In the genomic region with DNA sequence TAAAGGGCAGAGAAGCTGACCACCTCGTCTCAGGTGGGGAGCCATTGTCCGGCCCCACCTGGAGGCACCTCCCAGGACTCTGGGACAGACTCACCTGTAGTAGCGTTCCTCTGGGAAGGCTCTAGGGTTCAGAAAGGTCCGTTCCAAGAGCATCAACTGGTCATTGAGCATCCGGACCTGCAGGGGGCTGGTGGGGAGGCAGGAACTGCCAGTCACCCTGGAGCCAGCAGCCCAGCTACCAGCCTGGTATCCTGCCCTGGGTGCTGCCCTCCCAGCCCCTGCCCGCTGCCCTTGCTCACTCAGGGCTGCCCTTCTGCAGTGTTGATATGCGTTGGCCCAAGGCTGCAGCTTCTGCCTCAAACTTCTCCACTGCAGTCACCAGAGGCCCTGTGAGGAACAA, we compare ENCODE assay signal across 29 cellular contexts. TPM values are rescaled to one million over a fixed set of nuclear protein-coding genes. Genes with fewer than 3 reads are reported as not detected.
"Had no signal": no experiment of that assay in that cellular context is flagged by ENCODE, and none has a peak within 500 bp of the region (broad histone marks: within the 10 kb centered on the region; RNA-seq: fewer than 3 reads in every experiment).

No MANE protein-coding gene starts in this region.

- H3K4me3 ChIP-seq: body of pancreas, breast epithelium, Peyer's patch had no signal

- H3K9me3 Mint-ChIP-seq: activated CD4-positive, alpha-beta T cell treated with anti-CD3 and anti-CD28 coated beads, Interleukin-2, amount 10 ng/mL, durations not matched to agents 7 days and 5 days; activated naive CD4-positive, alpha-beta T cell treated with anti-CD3 and anti-CD28 coated beads, Interleukin-2, amount 10 ng/mL, durations not matched to agents 7 days and 5 days; T-helper 2 cell treated with Interferon-gamma antibody and Interleukin-4, amounts not matched to agents 5 μg/mL and 100 μg/mL, for 36 hours had no signal

- H3K27ac ChIP-seq: body of pancreas, breast epithelium had no signal

- DNase-seq: activated CD4-positive, alpha-beta T cell treated with anti-CD3 and anti-CD28 coated beads for 36 hours; activated CD4-positive, alpha-beta T cell treated with anti-CD3 and anti-CD28 coated beads, Interleukin-2, amount 10 ng/mL, durations not matched to agents 7 days and 5 days; activated CD4-positive, alpha-beta T cell treated with anti-CD3 and anti-CD28 coated beads, Interleukin-2, amount 50 U/mL, for 48 hours; activated CD8-positive, alpha-beta memory T cell treated with anti-CD3 and anti-CD28 coated beads for 24 hours; activated CD8-positive, alpha-beta memory T cell treated with anti-CD3 and anti-CD28 coated beads, Interleukin-2, amount 10 ng/mL, durations not matched to agents 7 days and 5 days; activated CD8-positive, alpha-beta memory T cell treated with anti-CD3 and anti-CD28 coated beads, Interleukin-2, amount 50 U/mL, for 48 hours; activated effector memory CD4-positive, alpha-beta T cell treated with Interleukin-2 at 50 U/mL for 16 hours; activated naive CD4-positive, alpha-beta T cell treated with anti-CD3 and anti-CD28 coated beads, Interleukin-2, amount 10 ng/mL, durations not matched to agents 7 days and 5 days; activated T-cell treated with anti-CD3 and anti-CD28 coated beads, Interleukin-2, amount 50 U/mL, for 48 hours; body of pancreas; Kasumi-1; KG1; MM.1S; MV-4-11; NCI-H1092; NCI-H1436 treated with DMSO at 0.1 percent for 48 hours; NCI-H1694 treated with DMSO at 0.1 percent for 48 hours; NCI-H2029; NCI-H345; NCI-H524 treated with DMSO at 0.1 percent for 48 hours; Peyer's patch; Right ventricle myocardium superior; RPMI8226; SW 1271 had no signal

- H3K27ac Mint-ChIP-seq: activated naive CD8-positive, alpha-beta T cell; T-helper 2 cell treated with Interferon-gamma antibody and Interleukin-4, amounts not matched to agents 5 μg/mL and 100 μg/mL, for 36 hours had no signal

- H3K27me3 Mint-ChIP-seq: activated CD4-positive, alpha-beta T cell treated with anti-CD3 and anti-CD28 coated beads for 36 hours; activated CD4-positive, alpha-beta T cell treated with anti-CD3 and anti-CD28 coated beads, Interleukin-2, amount 10 ng/mL, durations not matched to agents 7 days and 5 days; activated CD8-positive, alpha-beta memory T cell treated with anti-CD3 and anti-CD28 coated beads, Interleukin-2, amount 10 ng/mL, durations not matched to agents 7 days and 5 days; activated naive CD4-positive, alpha-beta T cell treated with anti-CD3 and anti-CD28 coated beads, Interleukin-2, amount 10 ng/mL, durations not matched to agents 7 days and 5 days; activated naive CD8-positive, alpha-beta T cell had no signal

- H3K36me3 ChIP-seq: breast epithelium had no signal

- H3K9me3 ChIP-seq: body of pancreas, breast epithelium, Peyer's patch had no signal

- H3K4me3 Mint-ChIP-seq: activated CD4-positive, alpha-beta T cell treated with anti-CD3 and anti-CD28 coated beads for 36 hours; activated CD4-positive, alpha-beta T cell treated with anti-CD3 and anti-CD28 coated beads, Interleukin-2, amount 10 ng/mL, durations not matched to agents 7 days and 5 days; T-helper 2 cell treated with Interferon-gamma antibody and Interleukin-4, amounts not matched to agents 5 μg/mL and 100 μg/mL, for 36 hours had no signal

- H3K27me3 ChIP-seq: body of pancreas, breast epithelium, Peyer's patch had no signal

RNA-seq across cellular contexts. Expression of gene NAALADL1, which starts 12.6 kb away (rescaled TPM):
- total RNA-seq: astrocyte, NCI-H460 had no signal
